Comparison of ENCODE assay signal across 32 cellular contexts in the genomic region with DNA sequence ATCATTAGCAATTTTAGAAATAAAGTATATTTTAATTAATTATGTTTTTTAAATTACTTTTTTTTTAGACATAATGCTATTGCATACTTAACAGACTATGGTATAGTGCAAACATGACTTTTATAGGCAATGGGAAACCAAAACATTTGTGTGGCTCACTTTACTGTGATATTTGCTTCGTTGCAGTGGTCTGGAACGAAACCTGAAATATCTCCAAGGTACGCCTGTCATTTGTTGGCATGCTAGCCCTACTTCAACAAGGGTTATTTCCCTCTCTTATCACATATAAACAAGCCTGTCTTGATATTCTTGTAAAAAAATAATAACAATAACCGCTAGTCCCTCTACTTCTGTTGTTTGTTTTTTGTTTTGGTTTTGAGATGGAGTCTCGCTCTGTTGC.
"Had no signal": no experiment of that assay in that cellular context is flagged by ENCODE, and none has a peak within 500 bp of the region (broad histone marks: within the 10 kb centered on the region; RNA-seq: fewer than 3 reads in every experiment).

No MANE protein-coding gene starts in this region.

- ATAC-seq: heart right ventricle; left ventricle myocardium superior; mucosa of descending colon; natural killer cell treated with Interleukin-12 subunit alpha and Interleukin-12 subunit beta and Interleukin-15 and Interleukin-18, amount 100 ng/mL, for 72 hours; sciatic nerve; stimulated activated naive CD8-positive, alpha-beta T cell treated with anti-CD3 and anti-CD28 coated beads, Interleukin-15, amount 100 ng/mL, for 72 hours had no signal

- H2AFZ ChIP-seq: neural progenitor cell had no signal

- H3K4me1 Mint-ChIP-seq: immature natural killer cell; naive B cell; neural progenitor cell; stimulated activated naive CD8-positive, alpha-beta T cell treated with anti-CD3 and anti-CD28 coated beads, Interleukin-15, amount 100 ng/mL, for 72 hours had no signal

- DNase-seq: dermis blood vessel endothelial cell; effector memory CD4-positive, alpha-beta T cell; erythroblast; esophagus squamous epithelium; foreskin melanocyte; glutamatergic neuron; heart right ventricle; hippocampal formation; immature natural killer cell; kidney glomerular epithelial cell; left ventricle myocardium superior; mesenchymal stem cell; mucosa of descending colon; naive B cell; stimulated activated CD4-positive, alpha-beta T cell treated with anti-CD3 and anti-CD28 coated beads, Interleukin-12 subunit alpha, Interleukin-12 subunit beta, amount 100 ng/mL, for 4 hours; stimulated activated CD4-positive, alpha-beta T cell treated with anti-CD3 and anti-CD28 coated beads, Interleukin-1b, Interleukin-23, amount 100 ng/mL, for 48 hours; stimulated activated CD4-positive, alpha-beta T cell treated with anti-CD3 and anti-CD28 coated beads, Interleukin-4, amount 100 ng/mL, for 1 hour; stimulated activated CD8-positive, alpha-beta memory T cell treated with anti-CD3 and anti-CD28 coated beads, Interleukin-4, amount 100 ng/mL, for 48 hours; stimulated activated naive CD4-positive, alpha-beta T cell; stimulated activated naive CD8-positive, alpha-beta T cell treated with anti-CD3 and anti-CD28 coated beads, Interleukin-15, amount 100 ng/mL, for 72 hours; transverse colon had no signal

- H3K36me3 ChIP-seq: neural progenitor cell, prostate gland, right atrium auricular region, suprapubic skin, transverse colon, vagina had no signal

- H3K4me2 ChIP-seq: neural progenitor cell, smooth muscle cell had no signal

- H3K9me3 ChIP-seq: prostate gland, suprapubic skin, vagina had no signal

- H3K4me3 Mint-ChIP-seq: immature natural killer cell; mesothelial cell of epicardium; naive B cell; natural killer cell treated with Interleukin-12 subunit alpha and Interleukin-12 subunit beta and Interleukin-15 and Interleukin-18, amount 100 ng/mL, for 72 hours; neural progenitor cell; stimulated activated naive CD8-positive, alpha-beta T cell treated with anti-CD3 and anti-CD28 coated beads, Interleukin-15, amount 100 ng/mL, for 72 hours had no signal

- H3K27me3 Mint-ChIP-seq: naive B cell; natural killer cell treated with Interleukin-12 subunit alpha and Interleukin-12 subunit beta and Interleukin-15 and Interleukin-18, amount 100 ng/mL, for 72 hours; stimulated activated naive CD8-positive, alpha-beta T cell treated with anti-CD3 and anti-CD28 coated beads, Interleukin-15, amount 100 ng/mL, for 72 hours had no signal

- H3K27me3 ChIP-seq: esophagus squamous epithelium, heart right ventricle, neural progenitor cell, right atrium auricular region, suprapubic skin, transverse colon, vagina had no signal

- H3K27ac ChIP-seq: coronary artery, esophagus squamous epithelium, heart right ventricle, neural progenitor cell, prostate gland, right atrium auricular region, suprapubic skin, transverse colon, vagina had no signal

- H3K4me1 ChIP-seq: esophagus squamous epithelium, heart right ventricle, neural progenitor cell, prostate gland, right atrium auricular region, suprapubic skin, transverse colon, vagina had no signal

- H3K4me3 ChIP-seq: coronary artery, esophagus squamous epithelium, heart right ventricle, lung, mucosa of descending colon, neural progenitor cell, prostate gland, right atrium auricular region, smooth muscle cell, suprapubic skin, transverse colon, vagina had no signal

- H3K27ac Mint-ChIP-seq: immature natural killer cell; mesothelial cell of epicardium; naive B cell; natural killer cell treated with Interleukin-12 subunit alpha and Interleukin-12 subunit beta and Interleukin-15 and Interleukin-18, amount 100 ng/mL, for 72 hours; neural progenitor cell; stimulated activated naive CD8-positive, alpha-beta T cell treated with anti-CD3 and anti-CD28 coated beads, Interleukin-15, amount 100 ng/mL, for 72 hours had no signal
